Comparison of ENCODE assay signal across 19 cellular contexts in the genomic region with DNA sequence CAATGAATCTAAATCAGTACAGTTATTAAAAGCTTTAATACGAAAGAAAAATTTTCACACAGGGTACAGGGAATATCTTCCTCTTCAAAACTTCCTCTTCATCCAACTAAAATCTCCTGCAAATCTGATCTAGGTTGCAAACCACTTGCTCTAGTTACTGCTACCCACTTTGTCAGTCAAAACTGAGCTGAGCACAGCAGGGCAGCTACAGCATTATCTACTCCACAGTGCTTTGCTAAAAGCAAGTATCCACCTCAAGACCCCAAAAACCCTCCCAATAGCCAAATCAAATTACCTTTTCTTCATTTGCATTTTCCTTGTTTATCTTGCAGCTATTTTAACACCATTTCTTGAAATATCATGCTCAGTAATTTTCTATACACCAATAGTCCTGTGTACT. TPM values are rescaled to one million over a fixed set of nuclear protein-coding genes. Genes with fewer than 3 reads are reported as not detected.
DNase-seq lines count a peak whose midpoint lies in the region; ATAC-seq and TF ChIP-seq lines count a peak whose summit lies in the region.
"Had no signal": no experiment of that assay in that cellular context is flagged by ENCODE, and none has a peak within 500 bp of the region (broad histone marks: within the 10 kb centered on the region; RNA-seq: fewer than 3 reads in every experiment).

No MANE protein-coding gene starts in this region.

- H3K9me3 Mint-ChIP-seq in GM23338, result no peaks in the 10 kb centered on the region
- no peaks in the 10 kb centered on the region for H3K9me3 Mint-ChIP-seq in activated naive CD8-positive, alpha-beta T cell treated with anti-CD3 and anti-CD28 coated beads for 36 hours
- H3K9me3 Mint-ChIP-seq: CD4-positive, alpha-beta memory T cell had no signal

- no peaks in the 10 kb centered on the region; the same call in 1 of the 2 replicates for H3K9me2 ChIP-seq in GM23338 (ENCODE audit: insufficient read depth)
- no peaks in the 10 kb centered on the region for H3K9me2 ChIP-seq in PC-3 (replicated peaks; ENCODE audit: low read length)

- H3K36me3 ChIP-seq in GM23338 (ENCODE audit: insufficient read depth), result no peaks in the 10 kb centered on the region
- peaks cover 5% of the 10 kb centered on the region for H3K36me3 ChIP-seq in thymus (ENCODE audit: control insufficient read depth, insufficient read depth)
- no peaks in the 10 kb centered on the region for H3K36me3 ChIP-seq in PC-3 (ENCODE audit: low read depth, low read length)
- H3K36me3 ChIP-seq: BE2C had no signal

- H3K4me1 ChIP-seq in GM23338 (ENCODE audit: insufficient read depth) (peaks cover 16% of the 10 kb centered on the region), thymus (ENCODE audit: control insufficient read depth, insufficient read depth, low read length) (peaks cover 19% of the 10 kb centered on the region), PC-3 (ENCODE audit: insufficient read depth, low read length) (no peaks in the 10 kb centered on the region)
- H3K4me1 ChIP-seq: BE2C had no signal

- H3K36me3 Mint-ChIP-seq in GM23338 (ENCODE audit: low read depth), result peaks cover 11% of the 10 kb centered on the region; the same call in 2 of the 3 replicates
- peaks cover 25% of the 10 kb centered on the region for H3K36me3 Mint-ChIP-seq in activated naive CD8-positive, alpha-beta T cell treated with anti-CD3 and anti-CD28 coated beads for 36 hours

- CTCF ChIA-PET in PC-3 (lab: Charles Lee), result no interaction called here

- no peaks in the 10 kb centered on the region for H3K27me3 ChIP-seq in GM23338 (ENCODE audit: insufficient read depth)
- no peaks in the 10 kb centered on the region for H3K27me3 ChIP-seq in thymus (ENCODE audit: control insufficient read depth, insufficient read depth)
- H3K27me3 ChIP-seq in PC-3 (ENCODE audit: low read length), result no peaks in the 10 kb centered on the region
- H3K27me3 ChIP-seq: BE2C had no signal

- H3K27ac ChIP-seq in GM23338 (ENCODE audit: low read depth), result peak overlapping the region; percentile 26; the same call in 1 of the 2 replicates
- H3K27ac ChIP-seq in thymus (ENCODE audit: low read depth), result peak overlapping the region; percentile 5
- H3K27ac ChIP-seq in PC-3 (ENCODE audit: low read length), result no peak overlapping the region
- H3K27ac ChIP-seq: SK-N-MC had no signal

- BruUV-seq in PC-3 (replicated peaks; lab: Mats Ljungman, UMichigan), result no TSS peak

- H4K20me1 ChIP-seq in GM23338 (replicated peaks; ENCODE audit: insufficient read depth) (no peaks in the 10 kb centered on the region), PC-3 (ENCODE audit: low read length) (no peaks in the 10 kb centered on the region)

- no peaks in the 10 kb centered on the region for H3K27me3 Mint-ChIP-seq in GM23338 (ENCODE audit: insufficient read depth, low read depth, poor library complexity)
- no peaks in the 10 kb centered on the region for H3K27me3 Mint-ChIP-seq in activated naive CD8-positive, alpha-beta T cell treated with anti-CD3 and anti-CD28 coated beads for 36 hours
- H3K27me3 Mint-ChIP-seq: CD4-positive, alpha-beta memory T cell had no signal

- H3K4me3 ChIP-seq in GM23338, result no peak overlapping the region
- H3K4me3 ChIP-seq in thymus (ENCODE audit: low read length), result peak overlapping the region; percentile 8
- H3K4me3 ChIP-seq in PC-3 (ENCODE audit: low read length), result no peak overlapping the region
- H3K4me3 ChIP-seq: SK-N-MC had no signal

- no peak overlapping the region for H3K9ac ChIP-seq in PC-3 (ENCODE audit: low read length)

- H3K4me3 Mint-ChIP-seq in GM23338, result peak overlapping the region; percentile 7; the same call in 1 of the 3 replicates
- no peak overlapping the region for H3K4me3 Mint-ChIP-seq in activated naive CD8-positive, alpha-beta T cell treated with anti-CD3 and anti-CD28 coated beads for 36 hours

- H3K79me2 ChIP-seq in GM23338 (replicated peaks; ENCODE audit: insufficient read depth) (peaks cover 94% of the 10 kb centered on the region), PC-3 (ENCODE audit: low read length) (no peaks in the 10 kb centered on the region)

- peak; percentile 24 for DNase-seq in GM23338 (ENCODE audit: low spot score)
- peak; percentile 26 for DNase-seq in OCI-M1 (lab: John Stamatoyannopoulos, UW)
- peak; percentile 17 for DNase-seq in iPS-NIHi7 (ENCODE audit: extremely low spot score)
- no peak for DNase-seq in activated naive CD8-positive, alpha-beta T cell treated with anti-CD3 and anti-CD28 coated beads for 36 hours
- DNase-seq in PC-3, result no peak
- DNase-seq: BE2C; CD4-positive, alpha-beta memory T cell; DMS79 treated with DMSO at 0.1 percent for 48 hours; GDM1; NCI-H1105 treated with DMSO at 0.1 percent for 48 hours; NCI-H1694 treated with DMSO at 0.1 percent for 48 hours; NCI-H446 treated with DMSO at 0.1 percent for 48 hours; NCI-H82; Right ventricle myocardium superior; T-helper 1 cell had no signal

- H3K4me2 ChIP-seq in GM23338, result peak overlapping the region; percentile 15
- H3K4me2 ChIP-seq in PC-3 (ENCODE audit: low read length), result no peak overlapping the region

- ATAC-seq in GM23338 (peak; percentile 93), PC-3 (no peak), GM18909 (IDR thresholded peaks at IDR 0.05; ENCODE audit: poor library complexity, unreplicated experiment) (no peak)
- ATAC-seq: HCT116 had no signal

- POLR2A ChIA-PET in PC-3 (lab: Charles Lee; ENCODE audit: unreplicated experiment), result no interaction called here

- WGBS in thymus, result 96% methylated on average over 1 of the region's 1 CpG

- peak overlapping the region; percentile 63 for H3K27ac Mint-ChIP-seq in GM23338
- no peak overlapping the region for H3K27ac Mint-ChIP-seq in activated naive CD8-positive, alpha-beta T cell treated with anti-CD3 and anti-CD28 coated beads for 36 hours

- peaks cover 24% of the 10 kb centered on the region for H3K4me1 Mint-ChIP-seq in GM23338
- H3K4me1 Mint-ChIP-seq in activated naive CD8-positive, alpha-beta T cell treated with anti-CD3 and anti-CD28 coated beads for 36 hours, result peaks cover 33% of the 10 kb centered on the region

- TF ChIP-seq CTCF in GM23338 (conservative IDR thresholded peaks at IDR 0.05; ENCODE audit: low read depth in 2 of 2) (no peak), PC-3 (conservative IDR thresholded peaks at IDR 0.05; ENCODE audit: low read depth, low read length) (no peak)

- H3K9me3 ChIP-seq in thymus (ENCODE audit: control insufficient read depth) (no peaks in the 10 kb centered on the region), PC-3 (ENCODE audit: low read length) (no peaks in the 10 kb centered on the region)
- H3K9me3 ChIP-seq: BE2C had no signal

- no peak overlapping the region for H2AFZ ChIP-seq in GM23338
- no peak overlapping the region for H2AFZ ChIP-seq in PC-3 (ENCODE audit: low read length)

- intact Hi-C loops in PC-3 (cut with micrococcal nuclease), result no loop called here

- H3F3A ChIP-seq in GM23338 (replicated peaks; ENCODE audit: low read depth) (no peaks in the 10 kb centered on the region), PC-3 (ENCODE audit: low read length, unreplicated experiment) (no peaks in the 10 kb centered on the region)

TF ChIP-seq in GM23338, 12 proteins besides CTCF, POLR2A, EP300 and RAD21:
- TF ChIP-seq EZH2 (IDR thresholded peaks at IDR 0.05; ENCODE audit: low read depth, unreplicated experiment), result no peak
- TF ChIP-seq CREB1 (CRISPR knock-in tag; IDR thresholded peaks at IDR 0.05; ENCODE audit: low read depth), result no peak
- TF ChIP-seq, protein P1, sequence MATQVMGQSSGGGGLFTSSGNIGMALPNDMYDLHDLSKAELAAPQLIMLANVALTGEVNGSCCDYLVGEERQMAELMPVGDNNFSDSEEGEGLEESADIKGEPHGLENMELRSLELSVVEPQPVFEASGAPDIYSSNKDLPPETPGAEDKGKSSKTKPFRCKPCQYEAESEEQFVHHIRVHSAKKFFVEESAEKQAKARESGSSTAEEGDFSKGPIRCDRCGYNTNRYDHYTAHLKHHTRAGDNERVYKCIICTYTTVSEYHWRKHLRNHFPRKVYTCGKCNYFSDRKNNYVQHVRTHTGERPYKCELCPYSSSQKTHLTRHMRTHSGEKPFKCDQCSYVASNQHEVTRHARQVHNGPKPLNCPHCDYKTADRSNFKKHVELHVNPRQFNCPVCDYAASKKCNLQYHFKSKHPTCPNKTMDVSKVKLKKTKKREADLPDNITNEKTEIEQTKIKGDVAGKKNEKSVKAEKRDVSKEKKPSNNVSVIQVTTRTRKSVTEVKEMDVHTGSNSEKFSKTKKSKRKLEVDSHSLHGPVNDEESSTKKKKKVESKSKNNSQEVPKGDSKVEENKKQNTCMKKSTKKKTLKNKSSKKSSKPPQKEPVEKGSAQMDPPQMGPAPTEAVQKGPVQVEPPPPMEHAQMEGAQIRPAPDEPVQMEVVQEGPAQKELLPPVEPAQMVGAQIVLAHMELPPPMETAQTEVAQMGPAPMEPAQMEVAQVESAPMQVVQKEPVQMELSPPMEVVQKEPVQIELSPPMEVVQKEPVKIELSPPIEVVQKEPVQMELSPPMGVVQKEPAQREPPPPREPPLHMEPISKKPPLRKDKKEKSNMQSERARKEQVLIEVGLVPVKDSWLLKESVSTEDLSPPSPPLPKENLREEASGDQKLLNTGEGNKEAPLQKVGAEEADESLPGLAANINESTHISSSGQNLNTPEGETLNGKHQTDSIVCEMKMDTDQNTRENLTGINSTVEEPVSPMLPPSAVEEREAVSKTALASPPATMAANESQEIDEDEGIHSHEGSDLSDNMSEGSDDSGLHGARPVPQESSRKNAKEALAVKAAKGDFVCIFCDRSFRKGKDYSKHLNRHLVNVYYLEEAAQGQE (IDR thresholded peaks at IDR 0.05; ENCODE audit: unreplicated experiment), result no peak
- TF ChIP-seq JUNB (IDR thresholded peaks at IDR 0.05; ENCODE audit: unreplicated experiment), result no peak

RNA-seq across cellular contexts. Expression of gene ZNF280D, which starts 14.7 kb away (rescaled TPM):
- total RNA-seq in GM23338 (2014; rRNA removed; shearing (Covaris generic)), result 32.5 and 34.1 TPM in 2 replicates
- polyA plus RNA-seq in GM23338 (2016; fragmentation: Nextera tagmentation; extraction: Ambion mirVana), result 23.3 and 27.5 TPM in 2 replicates
- 72.9 TPM for polyA plus RNA-seq in thymus
- total RNA-seq in activated naive CD8-positive, alpha-beta T cell treated with anti-CD3 and anti-CD28 coated beads for 36 hours, result 10 to 100 TPM; 14.6 to 20.8 TPM
- total RNA-seq in PC-3 (2014; rRNA removed), result 7.4 and 8.7 TPM in 2 replicates

Comparison
In these comparisons a context has a peak if more than half of its experiments do, and no peak if none do; other contexts are left out.
1. DNase-seq: peak in GM23338 (single experiment), OCI-M1 (single experiment) and iPS-NIHi7 (single experiment); none in activated naive CD8-positive, alpha-beta T cell treated with anti-CD3 and anti-CD28 coated beads for 36 hours (single experiment) and PC-3 (single experiment).